Comparison of ENCODE assay signal across 37 cellular contexts in genomic region chr10:97931041-97931440, GRCh38.
"Had no signal": no experiment of that assay in that cellular context is flagged by ENCODE, and none has a peak within 500 bp of the region (broad histone marks: within the 10 kb centered on the region; RNA-seq: fewer than 3 reads in every experiment).

No MANE protein-coding gene starts in this region.

- H3K4me1 Mint-ChIP-seq: activated naive CD4-positive, alpha-beta T cell treated with anti-CD3 and anti-CD28 coated beads, Interleukin-2, amount 10 ng/mL, durations not matched to agents 7 days and 5 days; activated naive CD4-positive, alpha-beta T cell treated with anti-CD3 and anti-CD28 coated beads, Interleukin-2, amount 50 U/mL, for 24 hours; activated naive CD8-positive, alpha-beta T cell treated with anti-CD3 and anti-CD28 coated beads, Interleukin-2, amount 10 ng/mL, durations not matched to agents 7 days and 5 days; activated naive CD8-positive, alpha-beta T cell treated with anti-CD3 and anti-CD28 coated beads, Interleukin-2, amount 50 U/mL, for 24 hours; activated T-helper 17 cell treated with anti-CD3 and anti-CD28 coated beads, Interleukin-2, amount 50 U/mL, for 72 hours; brain; central memory CD8-positive, alpha-beta T cell had no signal

- DNase-seq: activated effector memory CD4-positive, alpha-beta T cell treated with Interleukin-2 at 50 U/mL for 16 hours; activated gamma-delta T cell; activated gamma-delta T cell treated with Interleukin-2 at 50 U/mL for 16 hours; activated naive CD4-positive, alpha-beta T cell; activated naive CD4-positive, alpha-beta T cell treated with anti-CD3 and anti-CD28 coated beads for 36 hours; activated naive CD4-positive, alpha-beta T cell treated with anti-CD3 and anti-CD28 coated beads, Interleukin-2, amount 10 ng/mL, durations not matched to agents 7 days and 5 days; activated naive CD4-positive, alpha-beta T cell treated with anti-CD3 and anti-CD28 coated beads, Interleukin-2, amount 50 U/mL, for 16 hours; activated naive CD4-positive, alpha-beta T cell treated with Interleukin-2 at 50 U/mL for 16 hours; activated naive CD8-positive, alpha-beta T cell treated with anti-CD3 and anti-CD28 coated beads, Interleukin-2, amount 10 ng/mL, durations not matched to agents 7 days and 5 days; activated naive CD8-positive, alpha-beta T cell treated with anti-CD3 and anti-CD28 coated beads, Interleukin-2, amount 50 U/mL, for 24 hours; activated T-cell treated with anti-CD3 and anti-CD28 coated beads, Interleukin-2, amount 50 U/mL, for 1 hour; activated T-cell treated with anti-CD3 and anti-CD28 coated beads, Interleukin-2, amount 50 U/mL, for 24 hours; activated T-cell treated with anti-CD3 and anti-CD28 coated beads, Interleukin-2, amount 50 U/mL, for 4 hours; activated T-cell treated with anti-CD3 and anti-CD28 coated beads, Interleukin-2, amount 50 U/mL, for 48 hours; activated T-cell treated with anti-CD3 and anti-CD28 coated beads, Interleukin-2, amount 50 U/mL, for 72 hours; adrenal gland; amniotic stem cell; amygdala; anterior cingulate cortex; aorta; body of pancreas; brain microvascular endothelial cell; caudate nucleus; central memory CD4-positive, alpha-beta T cell; cerebellar nuclear complex had no signal

- H3K27ac Mint-ChIP-seq: activated naive CD4-positive, alpha-beta T cell treated with anti-CD3 and anti-CD28 coated beads for 36 hours; activated naive CD4-positive, alpha-beta T cell treated with anti-CD3 and anti-CD28 coated beads, Interleukin-2, amount 10 ng/mL, durations not matched to agents 7 days and 5 days; activated naive CD4-positive, alpha-beta T cell treated with anti-CD3 and anti-CD28 coated beads, Interleukin-2, amount 50 U/mL, for 24 hours; activated naive CD4-positive, alpha-beta T cell treated with anti-CD3 and anti-CD28 coated beads, Interleukin-2, amount 50 U/mL, for 72 hours; activated naive CD8-positive, alpha-beta T cell; activated naive CD8-positive, alpha-beta T cell treated with anti-CD3 and anti-CD28 coated beads, Interleukin-2, amount 10 ng/mL, durations not matched to agents 7 days and 5 days; activated naive CD8-positive, alpha-beta T cell treated with anti-CD3 and anti-CD28 coated beads, Interleukin-2, amount 50 U/mL, for 24 hours; activated T-cell treated with anti-CD3 and anti-CD28 coated beads, Interleukin-2, amount 50 U/mL, for 24 hours; activated T-cell treated with anti-CD3 and anti-CD28 coated beads, Interleukin-2, amount 50 U/mL, for 72 hours; activated T-helper 17 cell treated with anti-CD3 and anti-CD28 coated beads, Interleukin-2, amount 50 U/mL, for 72 hours; activated T-helper 2 cell treated with anti-CD3 and anti-CD28 coated beads, Interferon-gamma antibody, Interleukin-2, Interleukin-4, amounts not matched to agents 10 μg/mL and 5 μg/mL and 100 μg/mL, durations not matched to agents 14 hours and 24 hours and 36 hours; brain had no signal

- ATAC-seq: activated naive CD4-positive, alpha-beta T cell treated with anti-CD3 and anti-CD28 coated beads, Interleukin-2, amount 50 U/mL, for 72 hours; activated T-cell treated with anti-CD3 and anti-CD28 coated beads, Interleukin-2, amount 50 U/mL, for 4 hours; activated T-cell treated with anti-CD3 and anti-CD28 coated beads, Interleukin-2, amount 50 U/mL, for 72 hours; activated T-helper 17 cell treated with anti-CD3 and anti-CD28 coated beads, Interleukin-2, amount 50 U/mL, for 72 hours; body of pancreas had no signal

- H3K9me3 Mint-ChIP-seq: activated naive CD4-positive, alpha-beta T cell treated with anti-CD3 and anti-CD28 coated beads for 36 hours; activated naive CD4-positive, alpha-beta T cell treated with anti-CD3 and anti-CD28 coated beads, Interleukin-2, amount 10 ng/mL, durations not matched to agents 7 days and 5 days; activated naive CD4-positive, alpha-beta T cell treated with anti-CD3 and anti-CD28 coated beads, Interleukin-2, amount 50 U/mL, for 24 hours; activated naive CD4-positive, alpha-beta T cell treated with anti-CD3 and anti-CD28 coated beads, Interleukin-2, amount 50 U/mL, for 72 hours; activated naive CD8-positive, alpha-beta T cell treated with anti-CD3 and anti-CD28 coated beads, Interleukin-2, amount 10 ng/mL, durations not matched to agents 7 days and 5 days; activated naive CD8-positive, alpha-beta T cell treated with anti-CD3 and anti-CD28 coated beads, Interleukin-2, amount 50 U/mL, for 24 hours; activated T-cell treated with anti-CD3 and anti-CD28 coated beads, Interleukin-2, amount 50 U/mL, for 24 hours; activated T-cell treated with anti-CD3 and anti-CD28 coated beads, Interleukin-2, amount 50 U/mL, for 4 hours; activated T-cell treated with anti-CD3 and anti-CD28 coated beads, Interleukin-2, amount 50 U/mL, for 72 hours; activated T-helper 17 cell treated with anti-CD3 and anti-CD28 coated beads, Interleukin-2, amount 50 U/mL, for 72 hours; activated T-helper 2 cell treated with anti-CD3 and anti-CD28 coated beads, Interferon-gamma antibody, Interleukin-2, Interleukin-4, amounts not matched to agents 10 μg/mL and 5 μg/mL and 100 μg/mL, durations not matched to agents 14 hours and 24 hours and 36 hours; brain; central memory CD8-positive, alpha-beta T cell had no signal

- H3K27ac ChIP-seq: adrenal gland, ascending aorta, body of pancreas, brain microvascular endothelial cell, breast epithelium, cardiac muscle cell had no signal

- H3K9me3 ChIP-seq: adrenal gland, ascending aorta, body of pancreas, breast epithelium had no signal

- FAIRE-seq: astrocyte, bronchial epithelial cell had no signal

- H3K36me3 ChIP-seq: adrenal gland, ascending aorta, brain microvascular endothelial cell, breast epithelium, cardiac muscle cell had no signal

- H3K27me3 ChIP-seq: adrenal gland, ascending aorta, body of pancreas, brain microvascular endothelial cell had no signal

- H3K4me1 ChIP-seq: adrenal gland, ascending aorta, body of pancreas, breast epithelium had no signal

- H3K4me3 Mint-ChIP-seq: activated naive CD4-positive, alpha-beta T cell treated with anti-CD3 and anti-CD28 coated beads for 36 hours; activated naive CD4-positive, alpha-beta T cell treated with anti-CD3 and anti-CD28 coated beads, Interleukin-2, amount 10 ng/mL, durations not matched to agents 7 days and 5 days; activated naive CD4-positive, alpha-beta T cell treated with anti-CD3 and anti-CD28 coated beads, Interleukin-2, amount 50 U/mL, for 24 hours; activated naive CD8-positive, alpha-beta T cell; activated naive CD8-positive, alpha-beta T cell treated with anti-CD3 and anti-CD28 coated beads, Interleukin-2, amount 10 ng/mL, durations not matched to agents 7 days and 5 days; activated naive CD8-positive, alpha-beta T cell treated with anti-CD3 and anti-CD28 coated beads, Interleukin-2, amount 50 U/mL, for 24 hours; activated T-cell treated with anti-CD3 and anti-CD28 coated beads, Interleukin-2, amount 50 U/mL, for 24 hours; activated T-cell treated with anti-CD3 and anti-CD28 coated beads, Interleukin-2, amount 50 U/mL, for 4 hours; activated T-cell treated with anti-CD3 and anti-CD28 coated beads, Interleukin-2, amount 50 U/mL, for 72 hours; activated T-helper 17 cell treated with anti-CD3 and anti-CD28 coated beads, Interleukin-2, amount 50 U/mL, for 72 hours; brain; central memory CD8-positive, alpha-beta T cell had no signal

- H3K36me3 Mint-ChIP-seq: activated naive CD4-positive, alpha-beta T cell treated with anti-CD3 and anti-CD28 coated beads, Interleukin-2, amount 10 ng/mL, durations not matched to agents 7 days and 5 days; activated naive CD4-positive, alpha-beta T cell treated with anti-CD3 and anti-CD28 coated beads, Interleukin-2, amount 50 U/mL, for 24 hours; activated naive CD4-positive, alpha-beta T cell treated with anti-CD3 and anti-CD28 coated beads, Interleukin-2, amount 50 U/mL, for 72 hours; activated naive CD8-positive, alpha-beta T cell; activated naive CD8-positive, alpha-beta T cell treated with anti-CD3 and anti-CD28 coated beads, Interleukin-2, amount 10 ng/mL, durations not matched to agents 7 days and 5 days; brain had no signal

- H3K4me3 ChIP-seq: adrenal gland, ascending aorta, body of pancreas, breast epithelium, cardiac muscle cell had no signal
